Comparison of ENCODE assay signal across 1 cellular context in the genomic region with DNA sequence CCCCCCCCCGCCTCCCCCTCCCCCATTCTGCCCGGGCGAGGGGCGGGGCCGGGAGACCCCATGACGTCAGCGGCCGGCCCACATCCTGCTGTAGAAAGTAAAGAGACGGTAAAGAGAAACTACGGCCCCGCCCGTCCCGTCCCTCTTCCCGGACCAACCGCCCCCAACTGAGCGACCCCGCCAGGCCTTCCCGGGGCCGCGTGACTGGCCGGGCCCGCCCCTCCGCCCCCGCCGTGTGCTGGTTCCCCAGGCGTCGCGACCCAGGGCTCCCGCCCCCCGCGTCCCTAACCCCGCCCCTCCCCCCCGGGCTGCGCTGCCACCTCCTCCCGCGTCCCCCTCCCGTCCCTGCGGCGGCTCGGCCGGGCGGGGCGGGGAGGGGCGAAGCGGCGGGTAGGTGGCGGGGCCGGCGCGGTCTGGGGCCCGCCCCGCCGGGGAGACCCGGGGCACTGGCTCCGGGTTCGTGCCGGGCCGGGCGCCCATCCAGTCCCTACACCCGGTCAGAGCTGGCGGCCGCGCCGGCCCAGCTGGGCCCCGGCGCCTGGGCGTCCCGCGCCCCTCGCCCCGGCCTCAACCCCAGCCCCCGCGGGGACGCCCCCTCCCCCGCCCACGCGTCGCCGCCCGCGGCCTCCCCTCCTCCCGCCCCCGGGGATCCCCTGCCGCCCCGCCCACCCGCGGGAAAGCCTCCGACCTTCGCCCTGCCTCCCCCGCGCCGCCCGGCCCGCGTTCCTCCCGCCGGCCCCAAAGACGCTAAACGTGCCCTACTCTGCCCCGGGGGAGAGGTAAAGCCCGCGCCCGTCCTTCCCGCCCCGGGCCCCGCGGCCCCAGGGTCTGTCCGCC.
A peak's percentile ranks its signal among the peaks of the same experiment; 100 is the strongest.
TF ChIP-seq lines count a peak whose summit lies in the region.

No MANE protein-coding gene starts in this region.

TF ChIP-seq in HepG2, 621 proteins besides CTCF, POLR2A, EP300 and RAD21 (continued from another document and continues in another):
- no peak for TF ChIP-seq SPEN (CRISPR knock-in tag; IDR thresholded peaks at IDR 0.05; ENCODE audit: low read depth)
- TF ChIP-seq ZSCAN21 (CRISPR knock-in tag; IDR thresholded peaks at IDR 0.05; ENCODE audit: borderline replicate concordance), result no peak
- TF ChIP-seq MED1 (CRISPR knock-in tag; IDR thresholded peaks at IDR 0.05), result peak; percentile 39; the same call in 1 of the 2 replicates
- TF ChIP-seq ZNF430 (CRISPR knock-in tag; IDR thresholded peaks at IDR 0.05), result no peak
- no peak for TF ChIP-seq ZNF180 (CRISPR knock-in tag; IDR thresholded peaks at IDR 0.05; ENCODE audit: borderline replicate concordance, low read depth)
- TF ChIP-seq CAMTA2 (CRISPR knock-in tag; IDR thresholded peaks at IDR 0.05; ENCODE audit: borderline replicate concordance), result no peak
- TF ChIP-seq GMEB1 (CRISPR knock-in tag; IDR thresholded peaks at IDR 0.05; ENCODE audit: borderline replicate concordance), result no peak
- no peak for TF ChIP-seq ZBTB43 (CRISPR knock-in tag; conservative IDR thresholded peaks at IDR 0.05)
- TF ChIP-seq SP4 (CRISPR knock-in tag; IDR thresholded peaks at IDR 0.05), result no peak
- no peak for TF ChIP-seq SRSF4 (IDR thresholded peaks at IDR 0.05; ENCODE audit: low read depth, low read length, poor library complexity, severe bottlenecking)
- TF ChIP-seq GMEB2 (CRISPR knock-in tag; IDR thresholded peaks at IDR 0.05; ENCODE audit: low read depth), result no peak
- peak; percentile 31; the same call in 1 of the 2 replicates for TF ChIP-seq UBTF (CRISPR knock-in tag; IDR thresholded peaks at IDR 0.05)
- TF ChIP-seq FOSL2 (CRISPR knock-in tag; IDR thresholded peaks at IDR 0.05), result peak; percentile 45; the same call in 1 of the 2 replicates
- TF ChIP-seq, protein P1, sequence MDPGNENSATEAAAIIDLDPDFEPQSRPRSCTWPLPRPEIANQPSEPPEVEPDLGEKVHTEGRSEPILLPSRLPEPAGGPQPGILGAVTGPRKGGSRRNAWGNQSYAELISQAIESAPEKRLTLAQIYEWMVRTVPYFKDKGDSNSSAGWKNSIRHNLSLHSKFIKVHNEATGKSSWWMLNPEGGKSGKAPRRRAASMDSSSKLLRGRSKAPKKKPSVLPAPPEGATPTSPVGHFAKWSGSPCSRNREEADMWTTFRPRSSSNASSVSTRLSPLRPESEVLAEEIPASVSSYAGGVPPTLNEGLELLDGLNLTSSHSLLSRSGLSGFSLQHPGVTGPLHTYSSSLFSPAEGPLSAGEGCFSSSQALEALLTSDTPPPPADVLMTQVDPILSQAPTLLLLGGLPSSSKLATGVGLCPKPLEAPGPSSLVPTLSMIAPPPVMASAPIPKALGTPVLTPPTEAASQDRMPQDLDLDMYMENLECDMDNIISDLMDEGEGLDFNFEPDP (CRISPR knock-in tag; conservative IDR thresholded peaks at IDR 0.05), result no peak
- no peak for TF ChIP-seq ZNF513 (CRISPR knock-in tag; conservative IDR thresholded peaks at IDR 0.05)
- no peak for TF ChIP-seq CEBPG (CRISPR knock-in tag; IDR thresholded peaks at IDR 0.05)
- TF ChIP-seq NFRKB (IDR thresholded peaks at IDR 0.05), result no peak
- no peak for TF ChIP-seq MLLT10 (CRISPR knock-in tag; IDR thresholded peaks at IDR 0.05)
- TF ChIP-seq, protein P2, sequence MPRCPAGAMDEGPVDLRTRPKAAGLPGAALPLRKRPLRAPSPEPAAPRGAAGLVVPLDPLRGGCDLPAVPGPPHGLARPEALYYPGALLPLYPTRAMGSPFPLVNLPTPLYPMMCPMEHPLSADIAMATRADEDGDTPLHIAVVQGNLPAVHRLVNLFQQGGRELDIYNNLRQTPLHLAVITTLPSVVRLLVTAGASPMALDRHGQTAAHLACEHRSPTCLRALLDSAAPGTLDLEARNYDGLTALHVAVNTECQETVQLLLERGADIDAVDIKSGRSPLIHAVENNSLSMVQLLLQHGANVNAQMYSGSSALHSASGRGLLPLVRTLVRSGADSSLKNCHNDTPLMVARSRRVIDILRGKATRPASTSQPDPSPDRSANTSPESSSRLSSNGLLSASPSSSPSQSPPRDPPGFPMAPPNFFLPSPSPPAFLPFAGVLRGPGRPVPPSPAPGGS (CRISPR knock-in tag; IDR thresholded peaks at IDR 0.05), result no peak
- TF ChIP-seq CHD4 (IDR thresholded peaks at IDR 0.05; ENCODE audit: borderline replicate concordance, low read length), result no peak
- no peak for TF ChIP-seq GPBP1L1 (CRISPR knock-in tag; IDR thresholded peaks at IDR 0.05)
- TF ChIP-seq YEATS2 (CRISPR knock-in tag; IDR thresholded peaks at IDR 0.05; ENCODE audit: borderline replicate concordance), result peak; percentile 10; the same call in 1 of the 2 replicates
- no peak for TF ChIP-seq ZNF280B (CRISPR knock-in tag; IDR thresholded peaks at IDR 0.05; ENCODE audit: borderline replicate concordance)
- TF ChIP-seq, protein P3, sequence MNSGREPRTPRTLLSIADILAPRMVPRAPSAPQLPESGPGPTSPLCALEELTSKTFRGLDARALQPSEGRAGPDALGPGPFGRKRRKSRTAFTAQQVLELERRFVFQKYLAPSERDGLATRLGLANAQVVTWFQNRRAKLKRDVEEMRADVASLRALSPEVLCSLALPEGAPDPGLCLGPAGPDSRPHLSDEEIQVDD (CRISPR knock-in tag; IDR thresholded peaks at IDR 0.05; ENCODE audit: borderline replicate concordance), result no peak
- no peak for TF ChIP-seq HMG20A (CRISPR knock-in tag; IDR thresholded peaks at IDR 0.05; ENCODE audit: borderline replicate concordance)
- TF ChIP-seq SRSF9 (IDR thresholded peaks at IDR 0.05; ENCODE audit: borderline replicate concordance, insufficient read depth, low read depth, low read length, poor library complexity, severe bottlenecking), result no peak
- TF ChIP-seq ZNF777 (CRISPR knock-in tag; IDR thresholded peaks at IDR 0.05), result peak; percentile 5; the same call in 1 of the 2 replicates
- TF ChIP-seq RXRB (CRISPR knock-in tag; IDR thresholded peaks at IDR 0.05; ENCODE audit: borderline replicate concordance), result no peak
- no peak for TF ChIP-seq ZNF816 (CRISPR knock-in tag; IDR thresholded peaks at IDR 0.05; ENCODE audit: borderline replicate concordance)
- TF ChIP-seq ZNF879 (CRISPR knock-in tag; IDR thresholded peaks at IDR 0.05), result no peak
- TF ChIP-seq, protein P4, sequence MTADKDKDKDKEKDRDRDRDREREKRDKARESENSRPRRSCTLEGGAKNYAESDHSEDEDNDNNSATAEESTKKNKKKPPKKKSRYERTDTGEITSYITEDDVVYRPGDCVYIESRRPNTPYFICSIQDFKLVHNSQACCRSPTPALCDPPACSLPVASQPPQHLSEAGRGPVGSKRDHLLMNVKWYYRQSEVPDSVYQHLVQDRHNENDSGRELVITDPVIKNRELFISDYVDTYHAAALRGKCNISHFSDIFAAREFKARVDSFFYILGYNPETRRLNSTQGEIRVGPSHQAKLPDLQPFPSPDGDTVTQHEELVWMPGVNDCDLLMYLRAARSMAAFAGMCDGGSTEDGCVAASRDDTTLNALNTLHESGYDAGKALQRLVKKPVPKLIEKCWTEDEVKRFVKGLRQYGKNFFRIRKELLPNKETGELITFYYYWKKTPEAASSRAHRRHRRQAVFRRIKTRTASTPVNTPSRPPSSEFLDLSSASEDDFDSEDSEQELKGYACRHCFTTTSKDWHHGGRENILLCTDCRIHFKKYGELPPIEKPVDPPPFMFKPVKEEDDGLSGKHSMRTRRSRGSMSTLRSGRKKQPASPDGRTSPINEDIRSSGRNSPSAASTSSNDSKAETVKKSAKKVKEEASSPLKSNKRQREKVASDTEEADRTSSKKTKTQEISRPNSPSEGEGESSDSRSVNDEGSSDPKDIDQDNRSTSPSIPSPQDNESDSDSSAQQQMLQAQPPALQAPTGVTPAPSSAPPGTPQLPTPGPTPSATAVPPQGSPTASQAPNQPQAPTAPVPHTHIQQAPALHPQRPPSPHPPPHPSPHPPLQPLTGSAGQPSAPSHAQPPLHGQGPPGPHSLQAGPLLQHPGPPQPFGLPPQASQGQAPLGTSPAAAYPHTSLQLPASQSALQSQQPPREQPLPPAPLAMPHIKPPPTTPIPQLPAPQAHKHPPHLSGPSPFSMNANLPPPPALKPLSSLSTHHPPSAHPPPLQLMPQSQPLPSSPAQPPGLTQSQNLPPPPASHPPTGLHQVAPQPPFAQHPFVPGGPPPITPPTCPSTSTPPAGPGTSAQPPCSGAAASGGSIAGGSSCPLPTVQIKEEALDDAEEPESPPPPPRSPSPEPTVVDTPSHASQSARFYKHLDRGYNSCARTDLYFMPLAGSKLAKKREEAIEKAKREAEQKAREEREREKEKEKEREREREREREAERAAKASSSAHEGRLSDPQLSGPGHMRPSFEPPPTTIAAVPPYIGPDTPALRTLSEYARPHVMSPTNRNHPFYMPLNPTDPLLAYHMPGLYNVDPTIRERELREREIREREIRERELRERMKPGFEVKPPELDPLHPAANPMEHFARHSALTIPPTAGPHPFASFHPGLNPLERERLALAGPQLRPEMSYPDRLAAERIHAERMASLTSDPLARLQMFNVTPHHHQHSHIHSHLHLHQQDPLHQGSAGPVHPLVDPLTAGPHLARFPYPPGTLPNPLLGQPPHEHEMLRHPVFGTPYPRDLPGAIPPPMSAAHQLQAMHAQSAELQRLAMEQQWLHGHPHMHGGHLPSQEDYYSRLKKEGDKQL (CRISPR knock-in tag; IDR thresholded peaks at IDR 0.05; ENCODE audit: low read depth), result no peak
- TF ChIP-seq ZBTB1 (CRISPR knock-in tag; IDR thresholded peaks at IDR 0.05; ENCODE audit: borderline replicate concordance), result no peak
